28 cellular contexts compared by ENCODE assay signal in genomic region chr16:89100601-89101302, GRCh38. TPM values are rescaled to one million over a fixed set of nuclear protein-coding genes. Genes with fewer than 3 reads are reported as not detected.
DNase-seq lines count a peak whose midpoint lies in the region; ATAC-seq and TF ChIP-seq lines count a peak whose summit lies in the region.
"Had no signal": no experiment of that assay in that cellular context is flagged by ENCODE, and none has a peak within 500 bp of the region (broad histone marks: within the 10 kb centered on the region; RNA-seq: fewer than 3 reads in every experiment).

No MANE protein-coding gene starts in this region.

- H3K27ac Mint-ChIP-seq in activated CD8-positive, alpha-beta T cell treated with anti-CD3 and anti-CD28 coated beads, Interleukin-2, amount 10 ng/mL, durations not matched to agents 7 days and 5 days: peak overlapping the region; percentile 11
- no peak overlapping the region for H3K27ac Mint-ChIP-seq in activated CD8-positive, alpha-beta T cell treated with anti-CD3 and anti-CD28 coated beads for 36 hours
- H3K27ac Mint-ChIP-seq in natural killer cell (peak overlapping the region; percentile 69 to 71), endodermal cell (no peak overlapping the region)
- H3K27ac Mint-ChIP-seq: dendritic cell treated with granulocyte-macrophage colony-stimulating factor and Interleukin-4, amounts not matched to agents 40 ng/mL and 50 ng/mL, for 4 days; neural progenitor cell; stimulated activated naive B cell treated with anti-CD40 and anti-IgM and Interleukin-4, amounts not matched to agents 10 μg/mL and 1 μg/mL and 100 μg/mL, for 72 hours had no signal

- no peak for ATAC-seq in activated CD8-positive, alpha-beta T cell treated with anti-CD3 and anti-CD28 coated beads, Interleukin-2, amount 10 ng/mL, durations not matched to agents 7 days and 5 days
- no peak for ATAC-seq in activated CD8-positive, alpha-beta T cell treated with anti-CD3 and anti-CD28 coated beads for 36 hours
- ATAC-seq in natural killer cell (peak in 2 of 3 donors; percentile 41 to 57), HG02678 (IDR thresholded peaks at IDR 0.05; ENCODE audit: unreplicated experiment) (no peak)
- ATAC-seq: gastrocnemius medialis; sciatic nerve; stimulated activated naive B cell treated with anti-CD40 and anti-IgM and Interleukin-4, amounts not matched to agents 10 μg/mL and 1 μg/mL and 100 μg/mL, for 72 hours had no signal

- no TSS peak for BruUV-seq in OCI-LY7 (replicated peaks; lab: Mats Ljungman, UMichigan)

- peaks cover 61% of the 10 kb centered on the region for H3K36me3 Mint-ChIP-seq in activated CD8-positive, alpha-beta T cell treated with anti-CD3 and anti-CD28 coated beads, Interleukin-2, amount 10 ng/mL, durations not matched to agents 7 days and 5 days (ENCODE audit: low read depth)
- H3K36me3 Mint-ChIP-seq in activated CD8-positive, alpha-beta T cell treated with anti-CD3 and anti-CD28 coated beads for 36 hours (ENCODE audit: low read depth): peaks cover 61% of the 10 kb centered on the region
- no peaks in the 10 kb centered on the region for H3K36me3 Mint-ChIP-seq in natural killer cell
- peaks cover 51% of the 10 kb centered on the region for H3K36me3 Mint-ChIP-seq in endodermal cell (ENCODE audit: low read depth)

- TF ChIP-seq POLR2A in uterus (IDR thresholded peaks at IDR 0.05): no peak

- H3K9me2 ChIP-seq in OCI-LY7 (ENCODE audit: insufficient read depth, low read length): no peaks in the 10 kb centered on the region

- H3K27me3 Mint-ChIP-seq in activated CD8-positive, alpha-beta T cell treated with anti-CD3 and anti-CD28 coated beads, Interleukin-2, amount 10 ng/mL, durations not matched to agents 7 days and 5 days (ENCODE audit: low read depth): no peaks in the 10 kb centered on the region
- H3K27me3 Mint-ChIP-seq in activated CD8-positive, alpha-beta T cell treated with anti-CD3 and anti-CD28 coated beads for 36 hours: no peaks in the 10 kb centered on the region
- H3K27me3 Mint-ChIP-seq in natural killer cell (ENCODE audit: low read depth in 2 of 2): no peaks in the 10 kb centered on the region
- no peaks in the 10 kb centered on the region for H3K27me3 Mint-ChIP-seq in endodermal cell (ENCODE audit: insufficient read depth)
- H3K27me3 Mint-ChIP-seq: central memory CD8-positive, alpha-beta T cell; dendritic cell treated with granulocyte-macrophage colony-stimulating factor and Interleukin-4, amounts not matched to agents 40 ng/mL and 50 ng/mL, for 4 days; stimulated activated naive B cell treated with anti-CD40 and anti-IgM and Interleukin-4, amounts not matched to agents 10 μg/mL and 1 μg/mL and 100 μg/mL, for 72 hours had no signal

- POLR2A ChIA-PET in activated CD8-positive, alpha-beta T cell treated with anti-CD3 and anti-CD28 coated beads, Interleukin-2, amount 10 ng/mL, durations not matched to agents 7 days and 5 days (lab: Charles Lee): no interaction called here
- POLR2A ChIA-PET in activated CD8-positive, alpha-beta T cell treated with anti-CD3 and anti-CD28 coated beads for 36 hours (lab: Charles Lee): interaction anchor here (0.8 to 1.2 kb wide), 2 partner anchors 13 to 14 kb away, joined by 3 read pairs; no protein-coding TSS in a partner anchor
- POLR2A ChIA-PET in OCI-LY7 (lab: Charles Lee): interaction anchor here (1.5 kb wide), 1 partner anchor 15 kb away, joined by 5 read pairs; no protein-coding TSS in a partner anchor

- H3K4me1 Mint-ChIP-seq in activated CD8-positive, alpha-beta T cell treated with anti-CD3 and anti-CD28 coated beads, Interleukin-2, amount 10 ng/mL, durations not matched to agents 7 days and 5 days (ENCODE audit: low read depth): peaks cover 71% of the 10 kb centered on the region
- peaks cover 57% of the 10 kb centered on the region for H3K4me1 Mint-ChIP-seq in activated CD8-positive, alpha-beta T cell treated with anti-CD3 and anti-CD28 coated beads for 36 hours (ENCODE audit: low read depth)
- peaks cover 54 to 56% of the 10 kb centered on the region in 2 donors for H3K4me1 Mint-ChIP-seq in natural killer cell
- H3K4me1 Mint-ChIP-seq in endodermal cell: peaks cover 21% of the 10 kb centered on the region

- H3K27ac ChIP-seq in BLaER1 (peak overlapping the region; percentile 48), OCI-LY7 (ENCODE audit: low read depth, low read length, poor library complexity, severe bottlenecking) (peak overlapping the region; percentile 98), uterus (no peak overlapping the region), endodermal cell (ENCODE audit: low read depth, low read length) (no peak overlapping the region)
- H3K27ac ChIP-seq: gastrocnemius medialis, GM23248, hepatocyte, neural progenitor cell, testis, vagina had no signal

- no peak for TF ChIP-seq CTCF in activated CD8-positive, alpha-beta T cell treated with anti-CD3 and anti-CD28 coated beads for 36 hours (IDR thresholded peaks at IDR 0.05)
- TF ChIP-seq CTCF in OCI-LY7 (conservative IDR thresholded peaks at IDR 0.05; ENCODE audit: low read length): no peak
- no peak for TF ChIP-seq CTCF in natural killer cell (IDR thresholded peaks at IDR 0.05)
- no peak for TF ChIP-seq CTCF in uterus (IDR thresholded peaks at IDR 0.05)
- TF ChIP-seq CTCF in endodermal cell (conservative IDR thresholded peaks at IDR 0.05): no peak

- no peaks in the 10 kb centered on the region for H3K27me3 ChIP-seq in BLaER1
- H3K27me3 ChIP-seq in uterus: no peaks in the 10 kb centered on the region
- H3K27me3 ChIP-seq in endodermal cell (ENCODE audit: control insufficient read depth, insufficient read depth, low read length, poor library complexity, severe bottlenecking): no peaks in the 10 kb centered on the region
- H3K27me3 ChIP-seq: gastrocnemius medialis, hepatocyte, neural progenitor cell, testis, vagina had no signal

- H3K36me3 ChIP-seq in BLaER1: peaks cover 70% of the 10 kb centered on the region
- peaks cover 87% of the 10 kb centered on the region for H3K36me3 ChIP-seq in OCI-LY7 (ENCODE audit: insufficient read depth, low read length)
- H3K36me3 ChIP-seq in uterus: no peaks in the 10 kb centered on the region
- peaks cover 44% of the 10 kb centered on the region for H3K36me3 ChIP-seq in endodermal cell (ENCODE audit: control insufficient read depth, insufficient read depth, low read length)
- H3K36me3 ChIP-seq: neural progenitor cell had no signal

- WGBS in endodermal cell (ENCODE audit: insufficient coverage in 1 of 2, insufficient read length in 1 of 2), 2 experiments: 88 to 89% methylated on average over 29 to 42 of the region's 42 CpGs

- H3K4me2 ChIP-seq in BLaER1 (peak overlapping the region; percentile 99), OCI-LY7 (ENCODE audit: low read length) (peak overlapping the region; percentile 95; the same call in 1 of the 2 replicates)
- H3K4me2 ChIP-seq: hepatocyte, neural progenitor cell had no signal

- DNase-seq in activated CD8-positive, alpha-beta T cell treated with anti-CD3 and anti-CD28 coated beads, Interleukin-2, amount 10 ng/mL, durations not matched to agents 7 days and 5 days: no peak
- DNase-seq in activated CD8-positive, alpha-beta T cell treated with anti-CD3 and anti-CD28 coated beads for 36 hours: no peak
- DNase-seq in OCI-LY7 (ENCODE audit: low spot score) (no peak), natural killer cell (no peak), uterus (no peak), endodermal cell (no peak)
- DNase-seq: activated CD4-positive, CD25-positive, alpha-beta regulatory T cell; DMS53; gastrocnemius medialis; IMR-90; NCI-H1092 treated with DMSO at 0.1 percent for 48 hours; NCI-H187 treated with DMSO at 0.1 percent for 48 hours; NCI-H524 treated with DMSO at 0.1 percent for 48 hours; NK-92 treated with Interleukin-12 subunit alpha and Interleukin-12 subunit beta, amount 100 ng/mL, for 24 hours; SIG-M5; stimulated activated CD4-positive, alpha-beta T cell treated with anti-CD3 and anti-CD28 coated beads, Interleukin-4, amount 100 ng/mL, for 4 hours; stimulated activated naive B cell treated with anti-CD40 and anti-IgM and Interleukin-4, amounts not matched to agents 10 μg/mL and 1 μg/mL and 100 μg/mL, for 72 hours; SW 1271; testis had no signal

- CTCF ChIA-PET in activated CD8-positive, alpha-beta T cell treated with anti-CD3 and anti-CD28 coated beads, Interleukin-2, amount 10 ng/mL, durations not matched to agents 7 days and 5 days (lab: Charles Lee): no interaction called here
- CTCF ChIA-PET in activated CD8-positive, alpha-beta T cell treated with anti-CD3 and anti-CD28 coated beads for 36 hours (lab: Charles Lee): interaction anchor here (0.9 kb wide), 1 partner anchor 116 kb away, joined by 3 read pairs; no protein-coding TSS in a partner anchor
- CTCF ChIA-PET in OCI-LY7 (lab: Charles Lee; ENCODE audit: unreplicated experiment): no interaction called here

- H4K20me1 ChIP-seq in BLaER1: peaks cover 99% of the 10 kb centered on the region
- H4K20me1 ChIP-seq in OCI-LY7 (ENCODE audit: insufficient read depth, low read length): no peaks in the 10 kb centered on the region

- intact Hi-C loops in activated CD8-positive, alpha-beta T cell treated with anti-CD3 and anti-CD28 coated beads for 36 hours (cut with micrococcal nuclease): no loop called here
- intact Hi-C loops in OCI-LY7 (cut with micrococcal nuclease; ENCODE audit: unreplicated experiment) (no loop called here), natural killer cell (cut with micrococcal nuclease) (no loop called here), uterus (cut with DNase I; ENCODE audit: low total_unique reads) (no loop called here)

- H3K79me2 ChIP-seq in OCI-LY7 (ENCODE audit: insufficient read depth, low read depth, low read length): peaks cover 63% of the 10 kb centered on the region

- H3K4me3 ChIP-seq in BLaER1 (peak overlapping the region; percentile 47), OCI-LY7 (ENCODE audit: low read depth, low read length, poor library complexity, severe bottlenecking) (no peak overlapping the region), uterus (no peak overlapping the region), endodermal cell (ENCODE audit: low read length) (no peak overlapping the region)
- H3K4me3 ChIP-seq: gastrocnemius medialis, GM23248, hepatocyte, neural progenitor cell, testis, vagina had no signal

- H3K9ac ChIP-seq in BLaER1 (0 out of 2 replicates have a peak overlapping the region, but pooled peaks have one; percentile 29), endodermal cell (ENCODE audit: extremely low read depth, low read length, poor library complexity, severe bottlenecking) (no peak overlapping the region)
- H3K9ac ChIP-seq: GM23248, neural progenitor cell had no signal

- H3K9me3 ChIP-seq in BLaER1: no peaks in the 10 kb centered on the region
- no peaks in the 10 kb centered on the region for H3K9me3 ChIP-seq in OCI-LY7 (ENCODE audit: low read length)
- no peaks in the 10 kb centered on the region for H3K9me3 ChIP-seq in uterus
- no peaks in the 10 kb centered on the region for H3K9me3 ChIP-seq in endodermal cell (ENCODE audit: control insufficient read depth, low read length)
- H3K9me3 ChIP-seq: gastrocnemius medialis, testis, vagina had no signal

- no peaks in the 10 kb centered on the region for H3K9me3 Mint-ChIP-seq in activated CD8-positive, alpha-beta T cell treated with anti-CD3 and anti-CD28 coated beads, Interleukin-2, amount 10 ng/mL, durations not matched to agents 7 days and 5 days (ENCODE audit: insufficient read depth)
- H3K9me3 Mint-ChIP-seq in activated CD8-positive, alpha-beta T cell treated with anti-CD3 and anti-CD28 coated beads for 36 hours: no peaks in the 10 kb centered on the region
- no peaks in the 10 kb centered on the region for H3K9me3 Mint-ChIP-seq in natural killer cell
- H3K9me3 Mint-ChIP-seq in endodermal cell: no peaks in the 10 kb centered on the region
- H3K9me3 Mint-ChIP-seq: central memory CD8-positive, alpha-beta T cell; dendritic cell treated with granulocyte-macrophage colony-stimulating factor and Interleukin-4, amounts not matched to agents 40 ng/mL and 50 ng/mL, for 4 days; neural progenitor cell; stimulated activated naive B cell treated with anti-CD40 and anti-IgM and Interleukin-4, amounts not matched to agents 10 μg/mL and 1 μg/mL and 100 μg/mL, for 72 hours had no signal

- H3K4me1 ChIP-seq in BLaER1 (peaks cover 100% of the 10 kb centered on the region), OCI-LY7 (ENCODE audit: insufficient read depth, low read length, poor library complexity, severe bottlenecking) (peaks cover 47% of the 10 kb centered on the region), uterus (no peaks in the 10 kb centered on the region), endodermal cell (ENCODE audit: control insufficient read depth, insufficient read depth, low read length) (peaks cover 13% of the 10 kb centered on the region)

- no peak overlapping the region for H2AFZ ChIP-seq in OCI-LY7 (ENCODE audit: low read length)
- H2AFZ ChIP-seq: GM23248, hepatocyte, neural progenitor cell had no signal

- no peak overlapping the region for H3K4me3 Mint-ChIP-seq in activated CD8-positive, alpha-beta T cell treated with anti-CD3 and anti-CD28 coated beads, Interleukin-2, amount 10 ng/mL, durations not matched to agents 7 days and 5 days
- H3K4me3 Mint-ChIP-seq in activated CD8-positive, alpha-beta T cell treated with anti-CD3 and anti-CD28 coated beads for 36 hours: no peak overlapping the region
- H3K4me3 Mint-ChIP-seq in natural killer cell: peak overlapping the region; percentile 68
- no peak overlapping the region for H3K4me3 Mint-ChIP-seq in endodermal cell
- H3K4me3 Mint-ChIP-seq: central memory CD8-positive, alpha-beta T cell; dendritic cell treated with granulocyte-macrophage colony-stimulating factor and Interleukin-4, amounts not matched to agents 40 ng/mL and 50 ng/mL, for 4 days; neural progenitor cell; stimulated activated naive B cell treated with anti-CD40 and anti-IgM and Interleukin-4, amounts not matched to agents 10 μg/mL and 1 μg/mL and 100 μg/mL, for 72 hours had no signal

RNA-seq across cellular contexts. Expression of gene ACSF3, which starts 7.1 kb away (rescaled TPM):
- 10 to 100 TPM; 38.6 to 45.1 TPM for total RNA-seq in activated CD8-positive, alpha-beta T cell treated with anti-CD3 and anti-CD28 coated beads, Interleukin-2, amount 10 ng/mL, durations not matched to agents 7 days and 5 days
- total RNA-seq in activated CD8-positive, alpha-beta T cell treated with anti-CD3 and anti-CD28 coated beads for 36 hours: 10 to 100 TPM; 44.6 to 45.9 TPM
- total RNA-seq in OCI-LY7 (2014; rRNA removed; shearing (Covaris generic)): 97.9 and 112 TPM in 2 replicates
- 143 and 149 TPM in 2 replicates for total RNA-seq in OCI-LY7 (2022)
- total RNA-seq in natural killer cell: 10 to 100 TPM; 45.0 to 71.4 (median 51.6) TPM
- 10 to 100 TPM in 3 of 4 donors, 1 to 10 TPM in 1; 7.4 to 39.0 (median 18.2) TPM for total RNA-seq in uterus
- total RNA-seq in endodermal cell: 10 to 100 TPM; 34.8 to 35.5 TPM
- 16.8 TPM for polyA plus RNA-seq in endodermal cell (2013, experiment 1 of 2)
- polyA plus RNA-seq in endodermal cell (2013, experiment 2 of 2): 16.0 TPM

Comparison
In these comparisons a context has a peak if more than half of its experiments do, and no peak if none do; other contexts are left out.
1. H3K27ac Mint-ChIP-seq: peak in activated CD8-positive, alpha-beta T cell treated with anti-CD3 and anti-CD28 coated beads, Interleukin-2, amount 10 ng/mL, durations not matched to agents 7 days and 5 days (single experiment) and natural killer cell (2 of 2); none in activated CD8-positive, alpha-beta T cell treated with anti-CD3 and anti-CD28 coated beads for 36 hours (single experiment) and endodermal cell (single experiment).
2. ATAC-seq: peak in natural killer cell (2 of 3); none in activated CD8-positive, alpha-beta T cell treated with anti-CD3 and anti-CD28 coated beads, Interleukin-2, amount 10 ng/mL, durations not matched to agents 7 days and 5 days (single experiment), activated CD8-positive, alpha-beta T cell treated with anti-CD3 and anti-CD28 coated beads for 36 hours (single experiment) and HG02678 (single experiment).
3. H3K27ac ChIP-seq: peak in BLaER1 (single experiment) and OCI-LY7 (single experiment); none in uterus (0 of 2) and endodermal cell (single experiment).